In the genomic region with DNA sequence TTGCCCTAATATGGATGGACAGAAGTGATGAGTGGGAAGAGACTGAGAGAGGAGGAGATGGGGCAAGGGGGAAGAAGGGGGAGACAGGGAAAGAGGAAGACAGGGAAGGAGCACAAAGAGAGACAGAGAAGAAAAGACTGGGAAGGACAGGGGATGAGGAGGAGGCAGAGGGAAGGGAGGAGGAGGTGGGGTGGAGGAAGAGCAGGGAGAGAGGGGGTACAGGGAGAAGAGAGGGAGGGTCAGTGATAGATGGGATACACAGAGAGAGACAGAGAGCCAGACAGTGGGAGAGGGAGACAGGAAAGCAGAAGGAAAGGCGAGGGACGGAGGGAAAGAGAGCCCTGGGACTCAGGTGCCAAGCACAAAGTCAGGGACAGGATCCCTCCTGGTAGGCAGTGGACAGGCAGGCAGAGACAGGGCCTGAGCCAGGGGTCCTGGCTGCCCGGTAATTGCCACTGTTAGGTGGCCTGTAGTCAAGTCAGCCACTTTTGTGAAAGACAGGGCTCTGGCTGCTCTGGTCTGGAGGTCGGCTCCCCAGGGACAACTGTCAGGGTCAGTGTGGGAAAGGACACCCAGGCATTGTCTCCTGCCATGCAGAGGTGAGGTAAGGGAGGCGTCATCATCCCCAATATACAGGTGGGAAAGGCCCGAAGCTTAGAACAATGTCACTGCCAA, we compare ENCODE assay signal across 14 cellular contexts. TPM values are rescaled to one million over a fixed set of nuclear protein-coding genes. Genes with fewer than 3 reads are reported as not detected.
DNase-seq lines count a peak whose midpoint lies in the region; ATAC-seq lines count a peak whose summit lies in the region.
"Had no signal": no experiment of that assay in that cellular context is flagged by ENCODE, and none has a peak within 500 bp of the region (broad histone marks: within the 10 kb centered on the region; RNA-seq: fewer than 3 reads in every experiment).

No MANE protein-coding gene starts in this region.

- ATAC-seq in activated T-helper 17 cell treated with anti-CD3 and anti-CD28 coated beads, Interleukin-2, amount 50 U/mL, for 72 hours (replicated peaks), result no peak
- ATAC-seq in left colon (no peak), HG03469 (IDR thresholded peaks at IDR 0.05; ENCODE audit: unreplicated experiment) (no peak)
- no peak for ATAC-seq in activated T-cell treated with anti-CD3 and anti-CD28 coated beads, Interleukin-2, amount 50 U/mL, for 4 hours

- no peak overlapping the region for H3K4me3 Mint-ChIP-seq in activated T-helper 17 cell treated with anti-CD3 and anti-CD28 coated beads, Interleukin-2, amount 50 U/mL, for 72 hours
- H3K4me3 Mint-ChIP-seq in activated T-cell treated with anti-CD3 and anti-CD28 coated beads, Interleukin-2, amount 50 U/mL, for 4 hours, result no peak overlapping the region
- H3K4me3 Mint-ChIP-seq: HFFc6 had no signal

- H3K9me3 Mint-ChIP-seq in activated T-helper 17 cell treated with anti-CD3 and anti-CD28 coated beads, Interleukin-2, amount 50 U/mL, for 72 hours, result no peaks in the 10 kb centered on the region
- no peaks in the 10 kb centered on the region for H3K9me3 Mint-ChIP-seq in activated T-cell treated with anti-CD3 and anti-CD28 coated beads, Interleukin-2, amount 50 U/mL, for 4 hours
- H3K9me3 Mint-ChIP-seq: HFFc6 had no signal

- intact Hi-C loops in left colon (cut with DNase I, micrococcal nuclease), result no loop called here

- H3K27me3 Mint-ChIP-seq in activated T-helper 17 cell treated with anti-CD3 and anti-CD28 coated beads, Interleukin-2, amount 50 U/mL, for 72 hours, result no peaks in the 10 kb centered on the region
- H3K27me3 Mint-ChIP-seq in activated T-cell treated with anti-CD3 and anti-CD28 coated beads, Interleukin-2, amount 50 U/mL, for 4 hours (ENCODE audit: low read depth), result no peaks in the 10 kb centered on the region

- peak overlapping the region; percentile 78 for H3K27ac ChIP-seq in substantia nigra (ENCODE audit: low read depth, low read length, poor library complexity, severe bottlenecking)
- H3K27ac ChIP-seq: SJSA1 had no signal

- peak overlapping the region; percentile 95 for H3K27ac Mint-ChIP-seq in activated T-helper 17 cell treated with anti-CD3 and anti-CD28 coated beads, Interleukin-2, amount 50 U/mL, for 72 hours
- H3K27ac Mint-ChIP-seq: HFFc6 had no signal

- DNase-seq in activated effector memory CD4-positive, alpha-beta T cell treated with anti-CD3 and anti-CD28 coated beads, Interleukin-2, amount 50 U/mL, for 16 hours, result peak; percentile 56
- DNase-seq in activated effector memory CD4-positive, alpha-beta T cell treated with Interleukin-2 at 50 U/mL for 16 hours, result no peak
- DNase-seq in left colon, result peak; percentile 10 to 17
- DNase-seq in substantia nigra (lab: John Stamatoyannopoulos, UW), result peak in 1 of 49 donors; percentile 15
- DNase-seq in NCI-H82 treated with DMSO at 0.1 percent for 48 hours (lab: John Stamatoyannopoulos, UW; ENCODE audit: unreplicated experiment), result no peak
- DNase-seq in activated T-cell treated with anti-CD3 and anti-CD28 coated beads, Interleukin-2, amount 50 U/mL, for 4 hours, result no peak
- DNase-seq: GF-D8, HFFc6, KG1, NCI-H1417, NCI-H226 had no signal

- peaks cover 45% of the 10 kb centered on the region for H3K36me3 Mint-ChIP-seq in activated T-helper 17 cell treated with anti-CD3 and anti-CD28 coated beads, Interleukin-2, amount 50 U/mL, for 72 hours (ENCODE audit: low read depth)
- H3K36me3 Mint-ChIP-seq in activated T-cell treated with anti-CD3 and anti-CD28 coated beads, Interleukin-2, amount 50 U/mL, for 4 hours (ENCODE audit: insufficient read depth), result peaks cover 13% of the 10 kb centered on the region

- peaks cover 37% of the 10 kb centered on the region for H3K4me1 Mint-ChIP-seq in activated T-helper 17 cell treated with anti-CD3 and anti-CD28 coated beads, Interleukin-2, amount 50 U/mL, for 72 hours
- H3K4me1 Mint-ChIP-seq in activated T-cell treated with anti-CD3 and anti-CD28 coated beads, Interleukin-2, amount 50 U/mL, for 4 hours (ENCODE audit: low read depth), result peaks cover 49% of the 10 kb centered on the region

RNA-seq across cellular contexts. Expression of a gene that starts 9.8 kb away (rescaled TPM):
- total RNA-seq in activated T-helper 17 cell treated with anti-CD3 and anti-CD28 coated beads, Interleukin-2, amount 50 U/mL, for 72 hours, result 10 to 100 TPM; 12.7 to 13.4 TPM
- total RNA-seq in left colon, result 100 to 1,000 TPM; 174 to 184 TPM
- total RNA-seq in activated T-cell treated with anti-CD3 and anti-CD28 coated beads, Interleukin-2, amount 50 U/mL, for 4 hours, result 10 to 100 TPM; 15.0 to 16.8 (median 16.6) TPM

RNA-seq across cellular contexts. Expression of a gene that starts 29.1 kb away (rescaled TPM):
- 10 to 100 TPM; 17.7 to 24.4 TPM for total RNA-seq in activated T-helper 17 cell treated with anti-CD3 and anti-CD28 coated beads, Interleukin-2, amount 50 U/mL, for 72 hours
- total RNA-seq in left colon, result 100 to 1,000 TPM in 1 of 2 donors, 10 to 100 TPM in 1; 80.2 to 114 TPM
- 1 to 10 TPM; 1.8 to 3.4 (median 1.9) TPM for total RNA-seq in activated T-cell treated with anti-CD3 and anti-CD28 coated beads, Interleukin-2, amount 50 U/mL, for 4 hours

RNA-seq across cellular contexts. Expression of a gene that starts 38.6 kb away (rescaled TPM):
- 1 to 10 TPM; 1.2 to 2.0 TPM for total RNA-seq in activated T-helper 17 cell treated with anti-CD3 and anti-CD28 coated beads, Interleukin-2, amount 50 U/mL, for 72 hours
- total RNA-seq in left colon, result 1 to 10 TPM; 1.5 to 2.1 TPM
- under 1 TPM; 0.05 to 0.16 (median 0.08) TPM for total RNA-seq in activated T-cell treated with anti-CD3 and anti-CD28 coated beads, Interleukin-2, amount 50 U/mL, for 4 hours
- total RNA-seq: SJSA1 had no signal

Comparison
In these comparisons a context has a peak if more than half of its experiments do, and no peak if none do; other contexts are left out.
1. DNase-seq: peak in activated effector memory CD4-positive, alpha-beta T cell treated with anti-CD3 and anti-CD28 coated beads, Interleukin-2, amount 50 U/mL, for 16 hours (single experiment) and left colon (2 of 2); none in activated effector memory CD4-positive, alpha-beta T cell treated with Interleukin-2 at 50 U/mL for 16 hours (single experiment), NCI-H82 treated with DMSO at 0.1 percent for 48 hours (single experiment) and activated T-cell treated with anti-CD3 and anti-CD28 coated beads, Interleukin-2, amount 50 U/mL, for 4 hours (single experiment).
2. RNA of a gene that starts 9.8 kb away (total RNA-seq): 174 to 184 TPM in left colon; 15.0 to 16.8 TPM in activated T-cell treated with anti-CD3 and anti-CD28 coated beads, Interleukin-2, amount 50 U/mL, for 4 hours and 12.7 to 13.4 TPM in activated T-helper 17 cell treated with anti-CD3 and anti-CD28 coated beads, Interleukin-2, amount 50 U/mL, for 72 hours; every median in the first group is over 4 times any median in the second.
3. RNA of a gene that starts 29.1 kb away (total RNA-seq): 80.2 to 114 TPM in left colon and 17.7 to 24.4 TPM in activated T-helper 17 cell treated with anti-CD3 and anti-CD28 coated beads, Interleukin-2, amount 50 U/mL, for 72 hours; 1.8 to 3.4 TPM in activated T-cell treated with anti-CD3 and anti-CD28 coated beads, Interleukin-2, amount 50 U/mL, for 4 hours; every median in the first group is over 4 times any median in the second.